16 cellular contexts compared by ENCODE assay signal in genomic region chr10:99285846-99286245, GRCh38. TPM values are rescaled to one million over a fixed set of nuclear protein-coding genes. Genes with fewer than 3 reads are reported as not detected.
"Had no signal": no experiment of that assay in that cellular context is flagged by ENCODE, and none has a peak within 500 bp of the region (broad histone marks: within the 10 kb centered on the region; RNA-seq: fewer than 3 reads in every experiment).

No MANE protein-coding gene starts in this region.

- H3K36me3 ChIP-seq: left lung, ovary, right lobe of liver, thyroid gland had no signal

- FAIRE-seq: islet of Langerhans, urothelium cell line had no signal

- H3K4me1 ChIP-seq: left lung, right lobe of liver, thyroid gland had no signal

- DNase-seq: activated CD4-positive, alpha-beta T cell treated with anti-CD3 and anti-CD28 coated beads, Interleukin-2, amount 50 U/mL, for 4 hours; activated CD4-positive, CD25-positive, alpha-beta regulatory T cell treated with anti-CD3 and anti-CD28 coated beads, Interleukin-2, amount 50 U/mL, for 72 hours; activated naive CD4-positive, alpha-beta T cell treated with anti-CD3 and anti-CD28 coated beads for 36 hours; activated naive CD8-positive, alpha-beta T cell treated with anti-CD3 and anti-CD28 coated beads, Interleukin-2, amount 50 U/mL, for 24 hours; left lung; mucosa of descending colon; naive thymus-derived CD4-positive, alpha-beta T cell; ovary; right lobe of liver; T-helper 1 cell; thyroid gland had no signal

- H3K9me3 ChIP-seq: ovary, right lobe of liver, thyroid gland had no signal

- H3K27ac ChIP-seq: coronary artery, left lung, ovary, right lobe of liver, thyroid gland had no signal

- H3K27me3 ChIP-seq: ovary, right lobe of liver, thyroid gland had no signal

- H3K4me3 ChIP-seq: coronary artery, left lung, mucosa of descending colon, ovary, right lobe of liver, thyroid gland had no signal

RNA-seq across cellular contexts. Expression of gene HPSE2, which starts 50.2 kb away (rescaled TPM):
- total RNA-seq: activated naive CD4-positive, alpha-beta T cell treated with anti-CD3 and anti-CD28 coated beads for 36 hours; activated T-helper 2 cell treated with anti-CD3 and anti-CD28 coated beads, Interferon-gamma antibody, Interleukin-2, Interleukin-4, amounts not matched to agents 10 μg/mL and 5 μg/mL and 100 μg/mL, durations not matched to agents 14 hours and 24 hours and 36 hours; naive thymus-derived CD4-positive, alpha-beta T cell; pulmonary artery endothelial cell; right lobe of liver; thyroid gland had no signal
- polyA plus RNA-seq: naive thymus-derived CD4-positive, alpha-beta T cell had no signal
